16 cellular contexts compared by ENCODE assay signal in the genomic region with DNA sequence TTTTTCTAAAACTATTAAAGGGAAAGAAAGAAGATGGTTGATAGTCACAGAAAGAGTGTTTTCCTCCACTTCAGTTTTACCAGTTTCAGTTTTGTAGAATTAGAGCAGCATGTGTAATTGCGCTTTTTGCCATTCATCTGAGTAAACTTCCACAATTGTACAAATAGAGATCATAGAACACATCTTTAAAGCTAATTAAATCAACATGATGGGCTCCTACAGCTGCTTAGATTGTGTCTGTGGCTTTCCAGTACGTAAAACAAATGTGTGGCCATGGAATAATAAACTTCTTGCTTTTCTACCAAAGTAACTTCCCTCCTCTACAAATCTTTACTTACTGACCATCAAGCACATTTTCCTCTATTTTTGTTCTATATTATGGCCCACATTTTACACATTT.
"Had no signal": no experiment of that assay in that cellular context is flagged by ENCODE, and none has a peak within 500 bp of the region (broad histone marks: within the 10 kb centered on the region; RNA-seq: fewer than 3 reads in every experiment).

No MANE protein-coding gene starts in this region.

- H3K4me1 ChIP-seq: foreskin keratinocyte, left lung had no signal

- H3K36me3 ChIP-seq: left lung, ovary had no signal

- H3K9me3 ChIP-seq: left lung, ovary had no signal

- H3K9me3 Mint-ChIP-seq: activated CD4-positive, alpha-beta memory T cell treated with anti-CD3 and anti-CD28 coated beads, Interleukin-2, amount 10 ng/mL, durations not matched to agents 7 days and 5 days; activated T-cell treated with anti-CD3 and anti-CD28 coated beads, Interleukin-2, amount 50 U/mL, for 72 hours; type B pancreatic cell had no signal

- H3K4me3 ChIP-seq: coronary artery, left lung, ovary had no signal

- H3K36me3 Mint-ChIP-seq: type B pancreatic cell had no signal

- H3K4me3 Mint-ChIP-seq: activated CD4-positive, alpha-beta memory T cell treated with anti-CD3 and anti-CD28 coated beads, Interleukin-2, amount 10 ng/mL, durations not matched to agents 7 days and 5 days; activated T-cell treated with anti-CD3 and anti-CD28 coated beads, Interleukin-2, amount 50 U/mL, for 72 hours; type B pancreatic cell had no signal

- H3K27me3 ChIP-seq: foreskin keratinocyte, left lung, ovary had no signal

- H3K27me3 Mint-ChIP-seq: activated CD4-positive, alpha-beta memory T cell treated with anti-CD3 and anti-CD28 coated beads, Interleukin-2, amount 10 ng/mL, durations not matched to agents 7 days and 5 days; type B pancreatic cell had no signal

- DNase-seq: activated CD4-positive, alpha-beta memory T cell treated with anti-CD3 and anti-CD28 coated beads, Interleukin-2, amount 10 ng/mL, durations not matched to agents 7 days and 5 days; activated naive CD4-positive, alpha-beta T cell; activated T-cell treated with anti-CD3 and anti-CD28 coated beads, Interleukin-2, amount 50 U/mL, for 72 hours; central memory CD4-positive, alpha-beta T cell; effector CD8-positive, alpha-beta T cell; foreskin keratinocyte; head of caudate nucleus; left lung; ovary; stimulated activated CD4-positive, alpha-beta T cell treated with anti-CD3 and anti-CD28 coated beads, Interleukin-2, amount 100 ng/mL, for 48 hours; stimulated activated naive CD4-positive, alpha-beta T cell treated with Interleukin-2 at 50 U/mL for 16 hours; T-helper 1 cell had no signal

- H3K27ac Mint-ChIP-seq: activated CD4-positive, alpha-beta memory T cell treated with anti-CD3 and anti-CD28 coated beads, Interleukin-2, amount 10 ng/mL, durations not matched to agents 7 days and 5 days; activated T-cell treated with anti-CD3 and anti-CD28 coated beads, Interleukin-2, amount 50 U/mL, for 72 hours; type B pancreatic cell had no signal

- H3K4me1 Mint-ChIP-seq: activated CD4-positive, alpha-beta memory T cell treated with anti-CD3 and anti-CD28 coated beads, Interleukin-2, amount 10 ng/mL, durations not matched to agents 7 days and 5 days had no signal

- H3K27ac ChIP-seq: coronary artery, epithelial cell of prostate, foreskin keratinocyte, left lung, ovary, VCaP had no signal
